Comparison of ENCODE assay signal across 8 cellular contexts in the genomic region with DNA sequence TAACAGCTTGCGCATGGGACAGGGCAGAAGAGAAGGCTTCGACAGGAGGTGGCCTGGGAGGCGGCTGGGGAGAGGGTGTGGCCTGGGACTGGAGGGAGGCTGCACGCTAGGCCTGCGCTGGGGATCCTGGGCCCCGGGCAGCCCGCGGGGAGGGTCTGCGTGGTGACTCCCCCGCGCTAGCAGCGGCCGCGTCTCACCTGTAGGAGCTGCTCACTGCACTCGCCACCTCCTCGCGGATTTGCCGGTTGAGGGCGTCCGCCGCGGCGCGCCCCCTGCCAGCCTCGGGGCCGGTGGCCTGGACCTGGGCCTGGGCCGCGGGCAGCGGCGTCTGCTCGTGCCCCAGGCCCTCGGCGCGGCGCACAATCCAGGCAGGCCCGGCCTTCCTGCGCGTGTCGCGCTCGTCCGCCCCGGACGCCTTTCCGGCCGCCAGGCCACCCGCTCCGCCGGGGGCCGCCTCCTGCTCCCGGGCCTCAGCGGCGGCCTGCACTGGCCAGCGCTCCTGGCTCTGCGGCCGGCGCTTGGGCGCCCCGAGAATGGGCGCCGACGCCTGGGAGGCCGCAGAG. TPM values are rescaled to one million over a fixed set of nuclear protein-coding genes. Genes with fewer than 3 reads are reported as not detected.
DNase-seq lines count a peak whose midpoint lies in the region; ATAC-seq and TF ChIP-seq lines count a peak whose summit lies in the region.

No MANE protein-coding gene starts in this region.

- H3K27me3 ChIP-seq in BLaER1 treated with 17β-estradiol and CSF1 and Interleukin-3, amounts not matched to agents 10 nM and 100 nM: peaks cover 65 to 87% (median 75%) of the 10 kb centered on the region in 11 experiments
- H3K27me3 ChIP-seq in HAP-1 (ENCODE audit: low read depth): peaks cover 34% of the 10 kb centered on the region
- H3K27me3 ChIP-seq in fibroblast of lung (ENCODE audit: control insufficient read depth, insufficient read depth, low read length): peaks cover 40% of the 10 kb centered on the region

- peak overlapping the region; percentile 3 to 20 (median 9) for H3K27ac Mint-ChIP-seq in nephron

- TF ChIP-seq CTCF in VCaP (conservative IDR thresholded peaks at IDR 0.05) (peak; percentile 31; the same call in 1 of the 2 replicates), fibroblast of lung (conservative IDR thresholded peaks at IDR 0.05 in 1 of 2, IDR thresholded peaks at IDR 0.05 in 1 of 2; ENCODE audit: low read depth in 1 of 2, low read length in 2 of 2) (no peak), nephron (IDR thresholded peaks at IDR 0.05; ENCODE audit: unreplicated experiment in 3 of 3) (no peak)

- peaks cover 0 to 23% (median 19%) of the 10 kb centered on the region in 11 experiments; a peak in 16 of 22 replicates for H4K20me1 ChIP-seq in BLaER1 treated with 17β-estradiol and CSF1 and Interleukin-3, amounts not matched to agents 10 nM and 100 nM
- no peaks in the 10 kb centered on the region for H4K20me1 ChIP-seq in fibroblast of lung (ENCODE audit: control insufficient read depth, extremely low read depth, insufficient read depth, low read length)

- H3K27ac ChIP-seq in BLaER1 treated with 17β-estradiol and CSF1 and Interleukin-3, amounts not matched to agents 10 nM and 100 nM: no peak overlapping the region
- H3K27ac ChIP-seq in VCaP (peak overlapping the region; percentile 64), fibroblast of lung (ENCODE audit: insufficient read depth, low read length) (no peak overlapping the region)

- peak overlapping the region; percentile 41 for H2AFZ ChIP-seq in fibroblast of lung (ENCODE audit: low read length)

- H3K4me1 Mint-ChIP-seq in nephron: peaks cover 18% of the 10 kb centered on the region

- peaks cover 12 to 25% (median 21%) of the 10 kb centered on the region in 10 experiments for H3K4me1 ChIP-seq in BLaER1 treated with 17β-estradiol and CSF1 and Interleukin-3, amounts not matched to agents 10 nM and 100 nM
- peaks cover 18% of the 10 kb centered on the region for H3K4me1 ChIP-seq in HAP-1
- no peaks in the 10 kb centered on the region for H3K4me1 ChIP-seq in fibroblast of lung (ENCODE audit: control insufficient read depth, extremely low read depth, insufficient read depth, low read length)

- H3K9ac ChIP-seq in BLaER1 treated with 17β-estradiol and CSF1 and Interleukin-3, amounts not matched to agents 10 nM and 100 nM: peak overlapping the region in 10 of 11 experiments; percentile 2 to 56 (median 46); a peak in 15 of 22 replicates
- H3K9ac ChIP-seq in fibroblast of lung (ENCODE audit: insufficient read depth, low read length): peak overlapping the region; percentile 23

- H3K79me2 ChIP-seq in fibroblast of lung (ENCODE audit: control insufficient read depth, insufficient read depth, low read length): no peaks in the 10 kb centered on the region

- H3K4me3 Mint-ChIP-seq in nephron: peak overlapping the region; percentile 77 to 89 (median 80)

- no peaks in the 10 kb centered on the region for H3K9me3 ChIP-seq in BLaER1 treated with 17β-estradiol and CSF1 and Interleukin-3, amounts not matched to agents 10 nM and 100 nM (replicated peaks in 1 of 11)
- H3K9me3 ChIP-seq in HAP-1 (no peaks in the 10 kb centered on the region), fibroblast of lung (ENCODE audit: control insufficient read depth, insufficient read depth, low read depth, low read length) (no peaks in the 10 kb centered on the region)

- in situ Hi-C loops in HAP-1 (cut with MboI; ENCODE audit: low sequenced_read_pairs): no loop called here

- no peaks in the 10 kb centered on the region for H3K36me3 ChIP-seq in BLaER1 treated with 17β-estradiol and CSF1 and Interleukin-3, amounts not matched to agents 10 nM and 100 nM
- H3K36me3 ChIP-seq in HAP-1 (replicated peaks) (no peaks in the 10 kb centered on the region), fibroblast of lung (ENCODE audit: control insufficient read depth, insufficient read depth, low read length) (no peaks in the 10 kb centered on the region)

- ATAC-seq in GM18517 (IDR thresholded peaks at IDR 0.05; ENCODE audit: unreplicated experiment): no peak

- peaks cover 78% of the 10 kb centered on the region for H3K27me3 Mint-ChIP-seq in nephron (ENCODE audit: low read depth)

- H3K9me3 Mint-ChIP-seq in nephron: peaks cover 2% of the 10 kb centered on the region

- DNase-seq in HAP-1 (ENCODE audit: low spot score in 2 of 2) (peak in 1 of 2 experiments; percentile 63), fibroblast of lung (ENCODE audit: low read depth in 2 of 2) (peak in 1 of 2 donors; percentile 24), activated gamma-delta T cell treated with Interleukin-2 at 50 U/mL for 16 hours (no peak), HT-29 (ENCODE audit: low spot score) (no peak)

- peak overlapping the region; percentile 52 to 72 (median 62) for H3K4me3 ChIP-seq in BLaER1 treated with 17β-estradiol and CSF1 and Interleukin-3, amounts not matched to agents 10 nM and 100 nM
- H3K4me3 ChIP-seq in HAP-1: peak overlapping the region; percentile 26
- H3K4me3 ChIP-seq in fibroblast of lung (replicated peaks in 1 of 4; ENCODE audit: control extremely low read depth in 1 of 4, insufficient read depth in 1 of 4, low read depth in 3 of 4, low read length in 4 of 4): peak overlapping the region in 2 of 4 experiments; percentile 23 to 36

- H3K4me2 ChIP-seq in BLaER1 treated with 17β-estradiol and CSF1 and Interleukin-3, amounts not matched to agents 10 nM and 100 nM: peak overlapping the region; percentile 88 to 99 (median 96)
- H3K4me2 ChIP-seq in fibroblast of lung (ENCODE audit: extremely low read depth, insufficient read depth, low read length): peak overlapping the region; percentile 68

- no peaks in the 10 kb centered on the region for H3K36me3 Mint-ChIP-seq in nephron (ENCODE audit: low read depth)

RNA-seq across cellular contexts. Expression of gene MAP6, which starts 1.5 kb away (rescaled TPM):
- total RNA-seq in fibroblast of lung: 0.17 and 0.26 TPM in 2 replicates
- 1.0 and 1.2 TPM in 2 replicates for polyA plus RNA-seq in fibroblast of lung
- 0.91 and 1.0 TPM in 2 replicates for polyA plus RNA-seq in fibroblast of lung (2012)
- 0.48 TPM in 1 of 2 replicates, not detected in the other for polyA minus RNA-seq in fibroblast of lung (ENCODE audit: low replicate concordance)
- total RNA-seq in HT-29 (2014; rRNA removed; shearing (Covaris generic)): not detected in 2 replicates

RNA-seq across cellular contexts. Expression of gene MOGAT2, which starts 50.3 kb away (rescaled TPM):
- total RNA-seq in fibroblast of lung: not detected in 2 replicates
- not detected in 2 replicates for polyA plus RNA-seq in fibroblast of lung
- not detected in 2 replicates for polyA plus RNA-seq in fibroblast of lung (2012)
- polyA minus RNA-seq in fibroblast of lung (ENCODE audit: low replicate concordance): not detected in 2 replicates
- not detected in 2 replicates for total RNA-seq in HT-29 (2014; rRNA removed; shearing (Covaris generic))
